10 cellular contexts compared by ENCODE assay signal in the genomic region with DNA sequence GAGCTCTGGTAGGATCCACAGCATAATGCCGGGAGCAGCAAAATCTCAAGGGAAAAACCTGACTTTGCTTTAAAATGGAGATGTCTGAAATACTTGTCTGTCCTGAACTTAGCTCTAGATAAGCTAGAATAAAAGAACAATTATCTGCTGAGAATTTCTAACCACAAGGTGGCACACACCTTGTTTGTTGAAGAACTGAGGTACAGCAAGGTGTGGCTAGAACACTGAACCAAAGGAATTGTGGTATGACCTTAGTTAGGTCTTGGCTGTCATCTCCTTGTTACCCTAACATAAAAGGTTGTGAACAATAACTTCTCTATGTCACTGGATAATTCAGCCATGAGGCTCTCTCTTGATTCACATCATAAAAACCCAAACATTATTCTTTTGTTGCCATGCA.
DNase-seq lines count a peak whose midpoint lies in the region; ATAC-seq, FAIRE-seq and TF ChIP-seq lines count a peak whose summit lies in the region.
"Had no signal": no experiment of that assay in that cellular context is flagged by ENCODE, and none has a peak within 500 bp of the region (broad histone marks: within the 10 kb centered on the region; RNA-seq: fewer than 3 reads in every experiment).

No MANE protein-coding gene starts in this region.

- no peak overlapping the region for H3K4me3 ChIP-seq in SK-N-SH (ENCODE audit: low read depth in 2 of 2, low read length in 1 of 2)
- no peak overlapping the region for H3K4me3 ChIP-seq in Panc1 (ENCODE audit: low read depth in 2 of 2, low read length in 2 of 2)
- H3K4me3 ChIP-seq in heart right ventricle = no peak overlapping the region

- H3K36me3 ChIP-seq in SK-N-SH (replicated peaks in 1 of 2; ENCODE audit: control insufficient read depth in 1 of 2, insufficient read depth in 2 of 2, low read length in 1 of 2) (no peaks in the 10 kb centered on the region), Panc1 (ENCODE audit: control insufficient read depth, insufficient read depth, low read length) (no peaks in the 10 kb centered on the region), heart right ventricle (no peaks in the 10 kb centered on the region)

- H3K27ac ChIP-seq in SK-N-SH (ENCODE audit: low read depth in 2 of 2, low read length in 1 of 2) (no peak overlapping the region), Panc1 (ENCODE audit: low read length) (no peak overlapping the region), heart right ventricle (no peak overlapping the region)

- in situ Hi-C loops in Panc1 (cut with HindIII; ENCODE audit: low pct_unique_long_range_greater_than_20kb, low sequenced_read_pairs) = no loop called here

- no peak overlapping the region for H3K9ac ChIP-seq in SK-N-SH

- WGBS in SK-N-SH (ENCODE audit: low lambda C conversion rate) = 4% methylated on average over 1 of the region's 1 CpG
- WGBS in heart right ventricle, 2 donors = 67 to 73% methylated on average over 1 of the region's 1 CpG

- ATAC-seq in SK-N-SH treated with all-trans-retinoic acid at 6 μM for 48 hours (no peak; the same call in 2 of the 3 replicates), Panc1 (no peak; the same call in 1 of the 2 replicates), heart right ventricle (no peak)

- TF ChIP-seq RAD21 in SK-N-SH (IDR thresholded peaks at IDR 0.05; ENCODE audit: low read length) = no peak

- POLR2A ChIA-PET in SK-N-SH (lab: Yijun Ruan, JAX) = no interaction called here
- POLR2A ChIA-PET in Panc1 (lab: Charles Lee) = no interaction called here

- 0 out of 2 replicates have a peak, but pooled peaks have one; percentile 22 for TF ChIP-seq CTCF in SK-N-SH (IDR thresholded peaks at IDR 0.05)
- TF ChIP-seq CTCF in Panc1 (IDR thresholded peaks at IDR 0.05) = peak; percentile 24; the same call in 1 of the 2 replicates
- TF ChIP-seq CTCF in heart right ventricle (IDR thresholded peaks at IDR 0.05) = no peak

- TF ChIP-seq EP300 in SK-N-SH (IDR thresholded peaks at IDR 0.05; ENCODE audit: borderline replicate concordance in 1 of 2, low read depth in 1 of 2, low read length in 1 of 2) = no peak

- no peak for FAIRE-seq in urothelium cell line (lab: Jason Lieb, UNC)

- CTCF ChIA-PET in SK-N-SH (lab: Yijun Ruan, JAX) = interaction anchor here (1.8 kb wide), 1 partner anchor 11 kb away, joined by 7 read pairs; no protein-coding TSS in a partner anchor
- CTCF ChIA-PET in Panc1 (lab: Charles Lee) = no interaction called here

- no peaks in the 10 kb centered on the region for H3F3A ChIP-seq in SK-N-SH (replicated peaks; ENCODE audit: insufficient read depth)

- no peaks in the 10 kb centered on the region for H3K79me2 ChIP-seq in SK-N-SH (ENCODE audit: insufficient read depth)

- intact Hi-C loops in Panc1 (cut with micrococcal nuclease; ENCODE audit: unreplicated experiment) = no loop called here
- intact Hi-C loops in heart right ventricle (cut with DNase I) = no loop called here

- BruUV-seq in Panc1 (replicated peaks; lab: Mats Ljungman, UMichigan) = no TSS peak

- DNase-seq in SK-N-SH (no peak), Panc1 (ENCODE audit: low read depth, low spot score) (no peak), iPS DF 19.7 (ENCODE audit: low read depth, low spot score) (peak; percentile 12), urothelium cell line (ENCODE audit: low spot score) (peak; percentile 29), hepatic stellate cell (ENCODE audit: low spot score) (no peak), heart right ventricle (no peak), NCI-H1694 treated with DMSO at 0.1 percent for 48 hours (lab: John Stamatoyannopoulos, UW) (no peak)
- DNase-seq: ACHN, T-helper 9 cell had no signal

- H3K27me3 ChIP-seq in SK-N-SH (ENCODE audit: insufficient read depth) (peaks cover 29% of the 10 kb centered on the region; the same call in 1 of the 2 replicates), Panc1 (ENCODE audit: control insufficient read depth, insufficient read depth, low read length) (no peaks in the 10 kb centered on the region), heart right ventricle (peaks cover 0 to 3% (median 0%) of the 10 kb centered on the region in 7 donors)

- H3K9me3 ChIP-seq in SK-N-SH = no peaks in the 10 kb centered on the region
- H3K9me3 ChIP-seq in Panc1 (ENCODE audit: control insufficient read depth, insufficient read depth, low read depth, low read length) = no peaks in the 10 kb centered on the region
- H3K9me3 ChIP-seq in heart right ventricle = no peaks in the 10 kb centered on the region

- H3K4me2 ChIP-seq in SK-N-SH = no peak overlapping the region

- H3K9me2 ChIP-seq in SK-N-SH = no peaks in the 10 kb centered on the region; the same call in 1 of the 2 replicates

- H4K20me1 ChIP-seq in SK-N-SH (ENCODE audit: insufficient read depth) = no peaks in the 10 kb centered on the region

- no peaks in the 10 kb centered on the region for H3K4me1 ChIP-seq in SK-N-SH (ENCODE audit: control insufficient read depth in 1 of 2, insufficient read depth in 2 of 2, low read depth in 1 of 2, low read length in 1 of 2)
- no peaks in the 10 kb centered on the region; the same call in 1 of the 2 replicates for H3K4me1 ChIP-seq in Panc1 (ENCODE audit: control insufficient read depth, insufficient read depth, low read length)
- peaks cover 0 to 3% (median 0%) of the 10 kb centered on the region in 9 donors for H3K4me1 ChIP-seq in heart right ventricle

- H2AFZ ChIP-seq in SK-N-SH (ENCODE audit: low read depth) = no peak overlapping the region

TF ChIP-seq in SK-N-SH, 30 proteins besides CTCF, POLR2A, EP300 and RAD21:
- TF ChIP-seq SMC3 (IDR thresholded peaks at IDR 0.05; ENCODE audit: low read depth, low read length) = 0 out of 2 replicates have a peak, but pooled peaks have one; percentile 8
- TF ChIP-seq, protein P1, sequence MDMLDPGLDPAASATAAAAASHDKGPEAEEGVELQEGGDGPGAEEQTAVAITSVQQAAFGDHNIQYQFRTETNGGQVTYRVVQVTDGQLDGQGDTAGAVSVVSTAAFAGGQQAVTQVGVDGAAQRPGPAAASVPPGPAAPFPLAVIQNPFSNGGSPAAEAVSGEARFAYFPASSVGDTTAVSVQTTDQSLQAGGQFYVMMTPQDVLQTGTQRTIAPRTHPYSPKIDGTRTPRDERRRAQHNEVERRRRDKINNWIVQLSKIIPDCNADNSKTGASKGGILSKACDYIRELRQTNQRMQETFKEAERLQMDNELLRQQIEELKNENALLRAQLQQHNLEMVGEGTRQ (IDR thresholded peaks at IDR 0.05; ENCODE audit: borderline replicate concordance, low read depth, low read length) = no peak
TF ChIP-seq in SK-N-SH: peak in this region for 1.

TF ChIP-seq in SK-N-SH treated with all-trans-retinoic acid at 6 μM for 48 hours, 23 proteins besides CTCF, POLR2A, EP300 and RAD21 (continues in another document):
- TF ChIP-seq GLIS3 (CRISPR knock-in tag; IDR thresholded peaks at IDR 0.05) (no peak), CSDC2 (CRISPR knock-in tag; IDR thresholded peaks at IDR 0.05) (no peak), ZC3H10 (CRISPR knock-in tag; IDR thresholded peaks at IDR 0.05) (no peak), PPARA (CRISPR knock-in tag; IDR thresholded peaks at IDR 0.05; ENCODE audit: borderline replicate concordance) (no peak), TCF4 (CRISPR knock-in tag; IDR thresholded peaks at IDR 0.05; ENCODE audit: borderline replicate concordance) (no peak), ISL1 (CRISPR knock-in tag; IDR thresholded peaks at IDR 0.05) (no peak), ZFP30 (CRISPR knock-in tag; IDR thresholded peaks at IDR 0.05) (no peak), TOX (CRISPR knock-in tag; IDR thresholded peaks at IDR 0.05; ENCODE audit: borderline replicate concordance) (no peak), OSR1 (CRISPR knock-in tag; IDR thresholded peaks at IDR 0.05) (no peak), ZNF565 (CRISPR knock-in tag; conservative IDR thresholded peaks at IDR 0.05; ENCODE audit: low read depth) (no peak), ZNF8 (CRISPR knock-in tag; IDR thresholded peaks at IDR 0.05) (no peak)
- TF ChIP-seq, protein P2, sequence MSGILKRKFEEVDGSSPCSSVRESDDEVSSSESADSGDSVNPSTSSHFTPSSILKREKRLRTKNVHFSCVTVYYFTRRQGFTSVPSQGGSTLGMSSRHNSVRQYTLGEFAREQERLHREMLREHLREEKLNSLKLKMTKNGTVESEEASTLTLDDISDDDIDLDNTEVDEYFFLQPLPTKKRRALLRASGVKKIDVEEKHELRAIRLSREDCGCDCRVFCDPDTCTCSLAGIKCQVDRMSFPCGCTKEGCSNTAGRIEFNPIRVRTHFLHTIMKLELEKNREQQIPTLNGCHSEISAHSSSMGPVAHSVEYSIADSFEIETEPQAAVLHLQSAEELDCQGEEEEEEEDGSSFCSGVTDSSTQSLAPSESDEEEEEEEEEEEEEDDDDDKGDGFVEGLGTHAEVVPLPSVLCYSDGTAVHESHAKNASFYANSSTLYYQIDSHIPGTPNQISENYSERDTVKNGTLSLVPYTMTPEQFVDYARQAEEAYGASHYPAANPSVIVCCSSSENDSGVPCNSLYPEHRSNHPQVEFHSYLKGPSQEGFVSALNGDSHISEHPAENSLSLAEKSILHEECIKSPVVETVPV (CRISPR knock-in tag; IDR thresholded peaks at IDR 0.05) = no peak
- TF ChIP-seq, protein P3, sequence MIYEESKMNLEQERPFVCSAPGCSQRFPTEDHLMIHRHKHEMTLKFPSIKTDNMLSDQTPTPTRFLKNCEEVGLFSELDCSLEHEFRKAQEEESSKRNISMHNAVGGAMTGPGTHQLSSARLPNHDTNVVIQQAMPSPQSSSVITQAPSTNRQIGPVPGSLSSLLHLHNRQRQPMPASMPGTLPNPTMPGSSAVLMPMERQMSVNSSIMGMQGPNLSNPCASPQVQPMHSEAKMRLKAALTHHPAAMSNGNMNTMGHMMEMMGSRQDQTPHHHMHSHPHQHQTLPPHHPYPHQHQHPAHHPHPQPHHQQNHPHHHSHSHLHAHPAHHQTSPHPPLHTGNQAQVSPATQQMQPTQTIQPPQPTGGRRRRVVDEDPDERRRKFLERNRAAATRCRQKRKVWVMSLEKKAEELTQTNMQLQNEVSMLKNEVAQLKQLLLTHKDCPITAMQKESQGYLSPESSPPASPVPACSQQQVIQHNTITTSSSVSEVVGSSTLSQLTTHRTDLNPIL (CRISPR knock-in tag; IDR thresholded peaks at IDR 0.05; ENCODE audit: low read depth) = no peak

Comparison
In these comparisons a context has a peak if more than half of its experiments do, and no peak if none do; other contexts are left out.
1. DNase-seq: peak in iPS DF 19.7 (single experiment) and urothelium cell line (single experiment); none in SK-N-SH (single experiment), Panc1 (single experiment), hepatic stellate cell (single experiment), heart right ventricle (0 of 2) and NCI-H1694 treated with DMSO at 0.1 percent for 48 hours (single experiment).
2. CTCF ChIP-seq: peak in SK-N-SH (single experiment) and Panc1 (single experiment); none in heart right ventricle (0 of 9).